Comparison of ENCODE assay signal across 8 cellular contexts in genomic region chr2:88626171-88627054, GRCh38. TPM values are rescaled to one million over a fixed set of nuclear protein-coding genes. Genes with fewer than 3 reads are reported as not detected.
DNase-seq lines count a peak whose midpoint lies in the region; ATAC-seq and TF ChIP-seq lines count a peak whose summit lies in the region.

No MANE protein-coding gene starts in this region.

- WGBS in spleen, 5 donors, result 4 to 8% (median 4%) methylated on average over 33 to 54 of the region's 54 CpGs

- H3K36me3 Mint-ChIP-seq in T-helper 1 cell treated with Interleukin-12 subunit alpha and Interleukin-12 subunit beta and Interleukin-4 antibody, amounts not matched to agents 30 μg/mL and 1 μg/mL, for 36 hours (ENCODE audit: low read depth), result peaks cover 3% of the 10 kb centered on the region
- no peaks in the 10 kb centered on the region for H3K36me3 Mint-ChIP-seq in brain

- no peaks in the 10 kb centered on the region for H3K27me3 ChIP-seq in spleen (replicated peaks in 1 of 7)

- no peaks in the 10 kb centered on the region for H3K36me3 ChIP-seq in spleen

- H3K27me3 Mint-ChIP-seq in T-helper 1 cell treated with Interleukin-12 subunit alpha and Interleukin-12 subunit beta and Interleukin-4 antibody, amounts not matched to agents 30 μg/mL and 1 μg/mL, for 36 hours (ENCODE audit: low read depth), result no peaks in the 10 kb centered on the region
- peaks cover 4% of the 10 kb centered on the region for H3K27me3 Mint-ChIP-seq in brain

- peak overlapping the region; percentile 94 for H3K27ac Mint-ChIP-seq in T-helper 1 cell treated with Interleukin-12 subunit alpha and Interleukin-12 subunit beta and Interleukin-4 antibody, amounts not matched to agents 30 μg/mL and 1 μg/mL, for 36 hours
- peak overlapping the region; percentile 90 to 98 (median 93) for H3K27ac Mint-ChIP-seq in brain

- peak; percentile 0 for ATAC-seq in GM18519 (IDR thresholded peaks at IDR 0.05; ENCODE audit: low FRiP score, unreplicated experiment)
- peak; percentile 2 for ATAC-seq in HG03103 (IDR thresholded peaks at IDR 0.05; ENCODE audit: low read depth, unreplicated experiment)

- peak; percentile 42 for DNase-seq in iPS-NIHi11 (ENCODE audit: low spot score)
- peak; percentile 94 for DNase-seq in spleen
- DNase-seq in NOMO-1 treated with dmso at 0.1 percent for 144 hours (lab: John Stamatoyannopoulos, UW; ENCODE audit: unreplicated experiment), result no peak
- DNase-seq in DMS153 (lab: John Stamatoyannopoulos, UW), result no peak

- no peaks in the 10 kb centered on the region for H3K9me3 ChIP-seq in spleen

- H3K9me3 Mint-ChIP-seq in T-helper 1 cell treated with Interleukin-12 subunit alpha and Interleukin-12 subunit beta and Interleukin-4 antibody, amounts not matched to agents 30 μg/mL and 1 μg/mL, for 36 hours, result no peaks in the 10 kb centered on the region
- H3K9me3 Mint-ChIP-seq in brain, result peaks cover 0 to 3% (median 0%) of the 10 kb centered on the region in 5 experiments

- H3K4me3 Mint-ChIP-seq in T-helper 1 cell treated with Interleukin-12 subunit alpha and Interleukin-12 subunit beta and Interleukin-4 antibody, amounts not matched to agents 30 μg/mL and 1 μg/mL, for 36 hours, result peak overlapping the region; percentile 93
- H3K4me3 Mint-ChIP-seq in brain, result peak overlapping the region in 3 of 5 experiments; percentile 70 to 98 (median 96)

- TF ChIP-seq CTCF in brain (conservative IDR thresholded peaks at IDR 0.05) (no peak), spleen (IDR thresholded peaks at IDR 0.05 in 8 of 11, conservative IDR thresholded peaks at IDR 0.05 in 3 of 11) (no peak)

- H3K4me3 ChIP-seq in spleen, result peak overlapping the region; percentile 62 to 90 (median 87)

- intact Hi-C loops in spleen (cut with DNase I; ENCODE audit: low total_unique reads), result no loop called here

- peaks cover 20% of the 10 kb centered on the region for H3K4me1 Mint-ChIP-seq in T-helper 1 cell treated with Interleukin-12 subunit alpha and Interleukin-12 subunit beta and Interleukin-4 antibody, amounts not matched to agents 30 μg/mL and 1 μg/mL, for 36 hours (ENCODE audit: low read depth)
- H3K4me1 Mint-ChIP-seq in brain, result peaks cover 2% of the 10 kb centered on the region

- H3K27ac ChIP-seq in spleen, result peak overlapping the region; percentile 94 to 100 (median 99)

- H3K4me1 ChIP-seq in spleen, result peaks cover 27 to 69% (median 49%) of the 10 kb centered on the region in 6 donors

- TF ChIP-seq POLR2A in spleen (IDR thresholded peaks at IDR 0.05), result no peak

RNA-seq across cellular contexts. Expression of gene EIF2AK3, which starts 0.9 kb away (rescaled TPM):
- 7.2 TPM for polyA plus RNA-seq in brain (ENCODE audit: insufficient read depth, low read depth, low replicate concordance)
- total RNA-seq in spleen, result 10 to 100 TPM; 17.6 to 29.8 (median 23.7) TPM
- polyA plus RNA-seq in spleen, result 1 to 10 TPM; 4.3 to 5.4 (median 5.3) TPM

Comparison
In these comparisons a context has a peak if more than half of its experiments do, and no peak if none do; other contexts are left out.
1. DNase-seq: peak in iPS-NIHi11 (single experiment) and spleen (single experiment); none in NOMO-1 treated with dmso at 0.1 percent for 144 hours (single experiment) and DMS153 (single experiment).